8 cellular contexts compared by ENCODE assay signal in the genomic region with DNA sequence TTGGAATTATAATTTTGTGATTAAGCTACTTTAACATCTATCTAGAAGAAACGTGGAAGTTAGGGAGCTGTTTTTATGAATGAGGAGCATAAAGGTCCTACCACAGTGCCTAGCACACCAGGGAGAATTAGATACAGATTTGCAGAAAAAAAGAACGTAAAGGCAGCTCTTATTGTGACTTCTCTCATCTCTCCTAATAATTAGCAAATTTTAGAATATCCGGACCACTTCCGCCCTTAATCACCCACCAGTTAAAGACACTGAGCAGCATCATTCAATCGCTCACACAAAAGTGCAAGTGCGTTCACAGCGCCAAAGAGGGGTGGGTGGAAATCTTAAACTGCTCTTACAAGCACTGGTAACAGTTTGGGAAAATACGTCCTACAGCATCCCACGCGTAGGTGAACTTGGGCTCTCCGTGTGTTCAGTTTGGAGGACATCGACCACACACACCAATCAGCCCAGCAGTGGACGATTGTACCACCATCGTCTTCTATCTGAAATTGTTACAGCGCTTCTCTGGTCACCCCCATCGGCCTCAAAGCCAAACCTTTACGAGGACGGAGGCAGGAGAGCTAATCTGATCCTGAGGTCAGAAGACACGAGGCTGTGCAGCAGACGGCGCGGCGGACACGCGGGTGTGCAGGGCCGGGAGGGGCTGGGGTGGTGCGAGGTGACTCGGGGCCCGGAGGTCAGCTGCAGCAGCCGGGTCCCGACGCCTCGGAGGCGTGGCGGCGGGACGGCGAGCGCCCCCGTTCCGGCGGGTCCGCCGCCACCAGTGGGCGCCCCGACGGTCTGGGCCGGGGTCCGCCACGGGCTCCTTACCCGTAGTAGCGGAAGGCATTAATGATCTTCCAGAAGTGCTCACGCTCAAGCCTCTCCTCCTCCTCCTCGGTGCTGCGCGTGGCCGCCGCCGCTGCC.
DNase-seq lines count a peak whose midpoint lies in the region; ATAC-seq and TF ChIP-seq lines count a peak whose summit lies in the region.

No MANE protein-coding gene starts in this region.

- H3K4me3 ChIP-seq in epithelial cell of esophagus (ENCODE audit: low read length) (peak overlapping the region; percentile 88), mucosa of rectum (ENCODE audit: low read length in 2 of 2) (peak overlapping the region; percentile 87 to 92)

- TF ChIP-seq CTCF in epithelial cell of esophagus (IDR thresholded peaks at IDR 0.05; ENCODE audit: insufficient read depth, low read depth, low read length, missing control alignments) = no peak

- DNase-seq in activated CD4-positive, alpha-beta T cell treated with anti-CD3 and anti-CD28 coated beads for 24 hours (ENCODE audit: low read depth in 2 of 2) = peak; percentile 22 to 28
- no peak for DNase-seq in activated CD4-positive, alpha-beta T cell treated with anti-CD3 and anti-CD28 coated beads for 1 hour
- peak; percentile 51 for DNase-seq in NCI-H345 (lab: John Stamatoyannopoulos, UW)
- peak; percentile 84 for DNase-seq in activated CD8-positive, alpha-beta memory T cell treated with anti-CD3 and anti-CD28 coated beads for 24 hours
- peak; percentile 37 for DNase-seq in epithelial cell of esophagus (ENCODE audit: low read depth)
- DNase-seq in stimulated activated CD8-positive, alpha-beta memory T cell treated with anti-CD3 and anti-CD28 coated beads, Interleukin-7, amount 100 ng/mL, for 4 hours (ENCODE audit: low read depth in 2 of 2) = peak; percentile 42 to 47

- ATAC-seq in HG02870 (IDR thresholded peaks at IDR 0.05; ENCODE audit: unreplicated experiment) = peak; percentile 39

- H3K27ac ChIP-seq in mucosa of rectum (ENCODE audit: low read depth in 2 of 2, low read length in 2 of 2) = peak overlapping the region; percentile 97

- H3K36me3 ChIP-seq in mucosa of rectum (ENCODE audit: control insufficient read depth in 2 of 2, insufficient read depth in 2 of 2, low read length in 2 of 2) = no peaks in the 10 kb centered on the region

- H3K27me3 ChIP-seq in mucosa of rectum (ENCODE audit: control insufficient read depth in 2 of 2, insufficient read depth in 2 of 2, low read length in 2 of 2) = no peaks in the 10 kb centered on the region

- H3K4me1 ChIP-seq in mucosa of rectum (ENCODE audit: control insufficient read depth in 2 of 2, insufficient read depth in 2 of 2, low read length in 2 of 2) = peaks cover 5% of the 10 kb centered on the region in 2 donors

- H3K9me3 ChIP-seq in mucosa of rectum (ENCODE audit: control insufficient read depth in 2 of 2, low read length in 2 of 2) = no peaks in the 10 kb centered on the region

- peak overlapping the region; percentile 78 to 98 for H3K9ac ChIP-seq in mucosa of rectum (ENCODE audit: low read depth in 1 of 2, low read length in 2 of 2)
